Comparison of ENCODE assay signal across 1 cellular context in the genomic region with DNA sequence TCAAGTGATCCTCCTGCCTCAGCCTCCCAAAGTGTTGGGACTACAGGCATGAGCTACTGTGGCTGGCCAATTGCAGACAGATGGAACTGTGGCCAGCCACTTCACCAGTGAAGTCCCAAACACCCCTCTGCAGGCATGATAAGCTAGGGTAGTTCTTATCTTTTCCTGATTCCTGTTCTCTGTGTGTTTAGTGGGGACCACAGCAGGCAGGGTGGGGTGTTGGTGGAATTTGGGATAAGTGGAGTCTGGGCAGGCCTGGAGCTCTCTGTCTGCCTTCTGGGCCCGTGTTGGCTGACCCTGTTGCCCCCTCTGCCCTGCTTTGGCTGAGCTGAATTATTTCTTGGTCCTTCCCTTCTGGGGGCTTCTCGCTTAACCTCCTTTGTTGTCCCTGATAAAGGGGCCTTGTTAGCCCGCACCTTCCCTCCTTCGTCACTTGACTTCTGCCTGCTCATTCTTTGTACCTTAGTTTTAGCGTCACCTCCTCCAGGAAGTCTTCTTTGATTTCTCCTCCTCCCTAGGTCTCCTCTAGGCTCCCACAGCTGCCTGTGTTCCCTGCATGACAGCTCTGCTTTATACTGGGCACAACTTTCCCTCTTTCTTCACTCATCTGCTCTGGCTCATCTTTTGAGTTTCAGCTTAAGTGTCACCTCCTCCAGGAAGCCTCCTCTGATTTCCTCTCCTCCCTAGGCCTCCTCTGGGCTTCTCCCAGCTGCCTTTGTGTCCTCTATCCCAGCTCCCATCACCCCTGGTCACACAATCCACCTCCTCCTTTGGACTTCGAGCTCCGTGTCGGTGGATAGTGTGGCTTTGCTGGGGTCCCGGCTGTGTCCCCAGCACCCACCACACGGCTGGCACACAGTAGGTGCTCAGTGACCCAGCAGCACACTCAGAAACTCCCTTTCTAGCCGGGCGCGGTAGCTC.
TF ChIP-seq lines count a peak whose summit lies in the region.

No MANE protein-coding gene starts in this region.

TF ChIP-seq in K562, 482 proteins besides CTCF, POLR2A, EP300 and RAD21 (continued from another document and continues in another):
- TF ChIP-seq, protein P1, sequence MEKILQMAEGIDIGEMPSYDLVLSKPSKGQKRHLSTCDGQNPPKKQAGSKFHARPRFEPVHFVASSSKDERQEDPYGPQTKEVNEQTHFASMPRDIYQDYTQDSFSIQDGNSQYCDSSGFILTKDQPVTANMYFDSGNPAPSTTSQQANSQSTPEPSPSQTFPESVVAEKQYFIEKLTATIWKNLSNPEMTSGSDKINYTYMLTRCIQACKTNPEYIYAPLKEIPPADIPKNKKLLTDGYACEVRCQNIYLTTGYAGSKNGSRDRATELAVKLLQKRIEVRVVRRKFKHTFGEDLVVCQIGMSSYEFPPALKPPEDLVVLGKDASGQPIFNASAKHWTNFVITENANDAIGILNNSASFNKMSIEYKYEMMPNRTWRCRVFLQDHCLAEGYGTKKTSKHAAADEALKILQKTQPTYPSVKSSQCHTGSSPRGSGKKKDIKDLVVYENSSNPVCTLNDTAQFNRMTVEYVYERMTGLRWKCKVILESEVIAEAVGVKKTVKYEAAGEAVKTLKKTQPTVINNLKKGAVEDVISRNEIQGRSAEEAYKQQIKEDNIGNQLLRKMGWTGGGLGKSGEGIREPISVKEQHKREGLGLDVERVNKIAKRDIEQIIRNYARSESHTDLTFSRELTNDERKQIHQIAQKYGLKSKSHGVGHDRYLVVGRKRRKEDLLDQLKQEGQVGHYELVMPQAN (IDR thresholded peaks at IDR 0.05; ENCODE audit: borderline replicate concordance), result peak; percentile 61; the same call in 1 of the 2 replicates
- TF ChIP-seq, protein P2, sequence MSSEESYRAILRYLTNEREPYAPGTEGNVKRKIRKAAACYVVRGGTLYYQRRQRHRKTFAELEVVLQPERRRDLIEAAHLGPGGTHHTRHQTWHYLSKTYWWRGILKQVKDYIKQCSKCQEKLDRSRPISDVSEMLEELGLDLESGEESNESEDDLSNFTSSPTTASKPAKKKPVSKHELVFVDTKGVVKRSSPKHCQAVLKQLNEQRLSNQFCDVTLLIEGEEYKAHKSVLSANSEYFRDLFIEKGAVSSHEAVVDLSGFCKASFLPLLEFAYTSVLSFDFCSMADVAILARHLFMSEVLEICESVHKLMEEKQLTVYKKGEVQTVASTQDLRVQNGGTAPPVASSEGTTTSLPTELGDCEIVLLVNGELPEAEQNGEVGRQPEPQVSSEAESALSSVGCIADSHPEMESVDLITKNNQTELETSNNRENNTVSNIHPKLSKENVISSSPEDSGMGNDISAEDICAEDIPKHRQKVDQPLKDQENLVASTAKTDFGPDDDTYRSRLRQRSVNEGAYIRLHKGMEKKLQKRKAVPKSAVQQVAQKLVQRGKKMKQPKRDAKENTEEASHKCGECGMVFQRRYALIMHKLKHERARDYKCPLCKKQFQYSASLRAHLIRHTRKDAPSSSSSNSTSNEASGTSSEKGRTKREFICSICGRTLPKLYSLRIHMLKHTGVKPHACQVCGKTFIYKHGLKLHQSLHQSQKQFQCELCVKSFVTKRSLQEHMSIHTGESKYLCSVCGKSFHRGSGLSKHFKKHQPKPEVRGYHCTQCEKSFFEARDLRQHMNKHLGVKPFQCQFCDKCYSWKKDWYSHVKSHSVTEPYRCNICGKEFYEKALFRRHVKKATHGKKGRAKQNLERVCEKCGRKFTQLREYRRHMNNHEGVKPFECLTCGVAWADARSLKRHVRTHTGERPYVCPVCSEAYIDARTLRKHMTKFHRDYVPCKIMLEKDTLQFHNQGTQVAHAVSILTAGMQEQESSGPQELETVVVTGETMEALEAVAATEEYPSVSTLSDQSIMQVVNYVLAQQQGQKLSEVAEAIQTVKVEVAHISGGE (CRISPR knock-in tag; IDR thresholded peaks at IDR 0.05), result no peak
- TF ChIP-seq, protein P3, sequence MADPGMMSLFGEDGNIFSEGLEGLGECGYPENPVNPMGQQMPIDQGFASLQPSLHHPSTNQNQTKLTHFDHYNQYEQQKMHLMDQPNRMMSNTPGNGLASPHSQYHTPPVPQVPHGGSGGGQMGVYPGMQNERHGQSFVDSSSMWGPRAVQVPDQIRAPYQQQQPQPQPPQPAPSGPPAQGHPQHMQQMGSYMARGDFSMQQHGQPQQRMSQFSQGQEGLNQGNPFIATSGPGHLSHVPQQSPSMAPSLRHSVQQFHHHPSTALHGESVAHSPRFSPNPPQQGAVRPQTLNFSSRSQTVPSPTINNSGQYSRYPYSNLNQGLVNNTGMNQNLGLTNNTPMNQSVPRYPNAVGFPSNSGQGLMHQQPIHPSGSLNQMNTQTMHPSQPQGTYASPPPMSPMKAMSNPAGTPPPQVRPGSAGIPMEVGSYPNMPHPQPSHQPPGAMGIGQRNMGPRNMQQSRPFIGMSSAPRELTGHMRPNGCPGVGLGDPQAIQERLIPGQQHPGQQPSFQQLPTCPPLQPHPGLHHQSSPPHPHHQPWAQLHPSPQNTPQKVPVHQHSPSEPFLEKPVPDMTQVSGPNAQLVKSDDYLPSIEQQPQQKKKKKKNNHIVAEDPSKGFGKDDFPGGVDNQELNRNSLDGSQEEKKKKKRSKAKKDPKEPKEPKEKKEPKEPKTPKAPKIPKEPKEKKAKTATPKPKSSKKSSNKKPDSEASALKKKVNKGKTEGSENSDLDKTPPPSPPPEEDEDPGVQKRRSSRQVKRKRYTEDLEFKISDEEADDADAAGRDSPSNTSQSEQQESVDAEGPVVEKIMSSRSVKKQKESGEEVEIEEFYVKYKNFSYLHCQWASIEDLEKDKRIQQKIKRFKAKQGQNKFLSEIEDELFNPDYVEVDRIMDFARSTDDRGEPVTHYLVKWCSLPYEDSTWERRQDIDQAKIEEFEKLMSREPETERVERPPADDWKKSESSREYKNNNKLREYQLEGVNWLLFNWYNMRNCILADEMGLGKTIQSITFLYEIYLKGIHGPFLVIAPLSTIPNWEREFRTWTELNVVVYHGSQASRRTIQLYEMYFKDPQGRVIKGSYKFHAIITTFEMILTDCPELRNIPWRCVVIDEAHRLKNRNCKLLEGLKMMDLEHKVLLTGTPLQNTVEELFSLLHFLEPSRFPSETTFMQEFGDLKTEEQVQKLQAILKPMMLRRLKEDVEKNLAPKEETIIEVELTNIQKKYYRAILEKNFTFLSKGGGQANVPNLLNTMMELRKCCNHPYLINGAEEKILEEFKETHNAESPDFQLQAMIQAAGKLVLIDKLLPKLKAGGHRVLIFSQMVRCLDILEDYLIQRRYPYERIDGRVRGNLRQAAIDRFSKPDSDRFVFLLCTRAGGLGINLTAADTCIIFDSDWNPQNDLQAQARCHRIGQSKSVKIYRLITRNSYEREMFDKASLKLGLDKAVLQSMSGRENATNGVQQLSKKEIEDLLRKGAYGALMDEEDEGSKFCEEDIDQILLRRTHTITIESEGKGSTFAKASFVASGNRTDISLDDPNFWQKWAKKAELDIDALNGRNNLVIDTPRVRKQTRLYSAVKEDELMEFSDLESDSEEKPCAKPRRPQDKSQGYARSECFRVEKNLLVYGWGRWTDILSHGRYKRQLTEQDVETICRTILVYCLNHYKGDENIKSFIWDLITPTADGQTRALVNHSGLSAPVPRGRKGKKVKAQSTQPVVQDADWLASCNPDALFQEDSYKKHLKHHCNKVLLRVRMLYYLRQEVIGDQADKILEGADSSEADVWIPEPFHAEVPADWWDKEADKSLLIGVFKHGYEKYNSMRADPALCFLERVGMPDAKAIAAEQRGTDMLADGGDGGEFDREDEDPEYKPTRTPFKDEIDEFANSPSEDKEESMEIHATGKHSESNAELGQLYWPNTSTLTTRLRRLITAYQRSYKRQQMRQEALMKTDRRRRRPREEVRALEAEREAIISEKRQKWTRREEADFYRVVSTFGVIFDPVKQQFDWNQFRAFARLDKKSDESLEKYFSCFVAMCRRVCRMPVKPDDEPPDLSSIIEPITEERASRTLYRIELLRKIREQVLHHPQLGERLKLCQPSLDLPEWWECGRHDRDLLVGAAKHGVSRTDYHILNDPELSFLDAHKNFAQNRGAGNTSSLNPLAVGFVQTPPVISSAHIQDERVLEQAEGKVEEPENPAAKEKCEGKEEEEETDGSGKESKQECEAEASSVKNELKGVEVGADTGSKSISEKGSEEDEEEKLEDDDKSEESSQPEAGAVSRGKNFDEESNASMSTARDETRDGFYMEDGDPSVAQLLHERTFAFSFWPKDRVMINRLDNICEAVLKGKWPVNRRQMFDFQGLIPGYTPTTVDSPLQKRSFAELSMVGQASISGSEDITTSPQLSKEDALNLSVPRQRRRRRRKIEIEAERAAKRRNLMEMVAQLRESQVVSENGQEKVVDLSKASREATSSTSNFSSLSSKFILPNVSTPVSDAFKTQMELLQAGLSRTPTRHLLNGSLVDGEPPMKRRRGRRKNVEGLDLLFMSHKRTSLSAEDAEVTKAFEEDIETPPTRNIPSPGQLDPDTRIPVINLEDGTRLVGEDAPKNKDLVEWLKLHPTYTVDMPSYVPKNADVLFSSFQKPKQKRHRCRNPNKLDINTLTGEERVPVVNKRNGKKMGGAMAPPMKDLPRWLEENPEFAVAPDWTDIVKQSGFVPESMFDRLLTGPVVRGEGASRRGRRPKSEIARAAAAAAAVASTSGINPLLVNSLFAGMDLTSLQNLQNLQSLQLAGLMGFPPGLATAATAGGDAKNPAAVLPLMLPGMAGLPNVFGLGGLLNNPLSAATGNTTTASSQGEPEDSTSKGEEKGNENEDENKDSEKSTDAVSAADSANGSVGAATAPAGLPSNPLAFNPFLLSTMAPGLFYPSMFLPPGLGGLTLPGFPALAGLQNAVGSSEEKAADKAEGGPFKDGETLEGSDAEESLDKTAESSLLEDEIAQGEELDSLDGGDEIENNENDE (IDR thresholded peaks at IDR 0.05; ENCODE audit: low read depth, low read length), result no peak
- TF ChIP-seq, protein P4, sequence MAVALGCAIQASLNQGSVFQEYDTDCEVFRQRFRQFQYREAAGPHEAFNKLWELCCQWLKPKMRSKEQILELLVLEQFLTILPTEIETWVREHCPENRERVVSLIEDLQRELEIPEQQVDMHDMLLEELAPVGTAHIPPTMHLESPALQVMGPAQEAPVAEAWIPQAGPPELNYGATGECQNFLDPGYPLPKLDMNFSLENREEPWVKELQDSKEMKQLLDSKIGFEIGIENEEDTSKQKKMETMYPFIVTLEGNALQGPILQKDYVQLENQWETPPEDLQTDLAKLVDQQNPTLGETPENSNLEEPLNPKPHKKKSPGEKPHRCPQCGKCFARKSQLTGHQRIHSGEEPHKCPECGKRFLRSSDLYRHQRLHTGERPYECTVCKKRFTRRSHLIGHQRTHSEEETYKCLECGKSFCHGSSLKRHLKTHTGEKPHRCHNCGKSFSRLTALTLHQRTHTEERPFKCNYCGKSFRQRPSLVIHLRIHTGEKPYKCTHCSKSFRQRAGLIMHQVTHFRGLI (CRISPR knock-in tag; IDR thresholded peaks at IDR 0.05), result no peak
- TF ChIP-seq RBM34 (IDR thresholded peaks at IDR 0.05; ENCODE audit: borderline replicate concordance, insufficient read depth, low read length) (no peak), ZFP1 (CRISPR knock-in tag; IDR thresholded peaks at IDR 0.05) (no peak), BRD4 (IDR thresholded peaks at IDR 0.05) (peak; percentile 37; the same call in 1 of the 2 replicates), ZBTB1 (CRISPR knock-in tag; IDR thresholded peaks at IDR 0.05; ENCODE audit: borderline replicate concordance, low read depth) (no peak), STAT5A (IDR thresholded peaks at IDR 0.05; ENCODE audit: borderline replicate concordance, low read length) (no peak), GTF2A2 (tag; IDR thresholded peaks at IDR 0.05) (peak; percentile 67; the same call in 1 of the 2 replicates), TEAD2 (tag; IDR thresholded peaks at IDR 0.05) (no peak), RAD51 (IDR thresholded peaks at IDR 0.05; ENCODE audit: borderline replicate concordance, low read depth) (peak; percentile 15; the same call in 1 of the 2 replicates), MTA3 (IDR thresholded peaks at IDR 0.05; ENCODE audit: borderline replicate concordance) (0 out of 2 replicates have a peak, but pooled peaks have one; percentile 44), KLF10 (CRISPR knock-in tag; IDR thresholded peaks at IDR 0.05) (no peak)
- TF ChIP-seq, protein P5, sequence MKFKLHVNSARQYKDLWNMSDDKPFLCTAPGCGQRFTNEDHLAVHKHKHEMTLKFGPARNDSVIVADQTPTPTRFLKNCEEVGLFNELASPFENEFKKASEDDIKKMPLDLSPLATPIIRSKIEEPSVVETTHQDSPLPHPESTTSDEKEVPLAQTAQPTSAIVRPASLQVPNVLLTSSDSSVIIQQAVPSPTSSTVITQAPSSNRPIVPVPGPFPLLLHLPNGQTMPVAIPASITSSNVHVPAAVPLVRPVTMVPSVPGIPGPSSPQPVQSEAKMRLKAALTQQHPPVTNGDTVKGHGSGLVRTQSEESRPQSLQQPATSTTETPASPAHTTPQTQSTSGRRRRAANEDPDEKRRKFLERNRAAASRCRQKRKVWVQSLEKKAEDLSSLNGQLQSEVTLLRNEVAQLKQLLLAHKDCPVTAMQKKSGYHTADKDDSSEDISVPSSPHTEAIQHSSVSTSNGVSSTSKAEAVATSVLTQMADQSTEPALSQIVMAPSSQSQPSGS (CRISPR knock-in tag; IDR thresholded peaks at IDR 0.05), result no peak
- TF ChIP-seq, protein P6, sequence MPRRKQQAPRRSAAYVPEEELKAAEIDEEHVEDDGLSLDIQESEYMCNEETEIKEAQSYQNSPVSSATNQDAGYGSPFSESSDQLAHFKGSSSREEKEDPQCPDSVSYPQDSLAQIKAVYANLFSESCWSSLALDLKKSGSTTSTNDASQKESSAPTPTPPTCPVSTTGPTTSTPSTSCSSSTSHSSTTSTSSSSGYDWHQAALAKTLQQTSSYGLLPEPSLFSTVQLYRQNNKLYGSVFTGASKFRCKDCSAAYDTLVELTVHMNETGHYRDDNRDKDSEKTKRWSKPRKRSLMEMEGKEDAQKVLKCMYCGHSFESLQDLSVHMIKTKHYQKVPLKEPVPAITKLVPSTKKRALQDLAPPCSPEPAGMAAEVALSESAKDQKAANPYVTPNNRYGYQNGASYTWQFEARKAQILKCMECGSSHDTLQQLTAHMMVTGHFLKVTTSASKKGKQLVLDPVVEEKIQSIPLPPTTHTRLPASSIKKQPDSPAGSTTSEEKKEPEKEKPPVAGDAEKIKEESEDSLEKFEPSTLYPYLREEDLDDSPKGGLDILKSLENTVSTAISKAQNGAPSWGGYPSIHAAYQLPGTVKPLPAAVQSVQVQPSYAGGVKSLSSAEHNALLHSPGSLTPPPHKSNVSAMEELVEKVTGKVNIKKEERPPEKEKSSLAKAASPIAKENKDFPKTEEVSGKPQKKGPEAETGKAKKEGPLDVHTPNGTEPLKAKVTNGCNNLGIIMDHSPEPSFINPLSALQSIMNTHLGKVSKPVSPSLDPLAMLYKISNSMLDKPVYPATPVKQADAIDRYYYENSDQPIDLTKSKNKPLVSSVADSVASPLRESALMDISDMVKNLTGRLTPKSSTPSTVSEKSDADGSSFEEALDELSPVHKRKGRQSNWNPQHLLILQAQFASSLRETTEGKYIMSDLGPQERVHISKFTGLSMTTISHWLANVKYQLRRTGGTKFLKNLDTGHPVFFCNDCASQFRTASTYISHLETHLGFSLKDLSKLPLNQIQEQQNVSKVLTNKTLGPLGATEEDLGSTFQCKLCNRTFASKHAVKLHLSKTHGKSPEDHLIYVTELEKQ (CRISPR knock-in tag; IDR thresholded peaks at IDR 0.05), result no peak
- TF ChIP-seq, protein P7, sequence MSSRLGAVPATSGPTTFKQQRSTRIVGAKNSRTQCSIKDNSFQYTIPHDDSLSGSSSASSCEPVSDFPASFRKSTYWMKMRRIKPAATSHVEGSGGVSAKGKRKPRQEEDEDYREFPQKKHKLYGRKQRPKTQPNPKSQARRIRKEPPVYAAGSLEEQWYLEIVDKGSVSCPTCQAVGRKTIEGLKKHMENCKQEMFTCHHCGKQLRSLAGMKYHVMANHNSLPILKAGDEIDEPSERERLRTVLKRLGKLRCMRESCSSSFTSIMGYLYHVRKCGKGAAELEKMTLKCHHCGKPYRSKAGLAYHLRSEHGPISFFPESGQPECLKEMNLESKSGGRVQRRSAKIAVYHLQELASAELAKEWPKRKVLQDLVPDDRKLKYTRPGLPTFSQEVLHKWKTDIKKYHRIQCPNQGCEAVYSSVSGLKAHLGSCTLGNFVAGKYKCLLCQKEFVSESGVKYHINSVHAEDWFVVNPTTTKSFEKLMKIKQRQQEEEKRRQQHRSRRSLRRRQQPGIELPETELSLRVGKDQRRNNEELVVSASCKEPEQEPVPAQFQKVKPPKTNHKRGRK (tag; IDR thresholded peaks at IDR 0.05), result no peak
- TF ChIP-seq, protein P8, sequence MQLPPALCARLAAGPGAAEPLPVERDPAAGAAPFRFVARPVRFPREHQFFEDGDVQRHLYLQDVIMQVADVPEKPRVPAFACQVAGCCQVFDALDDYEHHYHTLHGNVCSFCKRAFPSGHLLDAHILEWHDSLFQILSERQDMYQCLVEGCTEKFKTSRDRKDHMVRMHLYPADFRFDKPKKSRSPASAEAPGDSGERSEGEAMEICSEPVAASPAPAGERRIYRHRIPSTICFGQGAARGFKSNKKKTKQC (CRISPR knock-in tag; IDR thresholded peaks at IDR 0.05), result no peak
